In the genomic region with DNA sequence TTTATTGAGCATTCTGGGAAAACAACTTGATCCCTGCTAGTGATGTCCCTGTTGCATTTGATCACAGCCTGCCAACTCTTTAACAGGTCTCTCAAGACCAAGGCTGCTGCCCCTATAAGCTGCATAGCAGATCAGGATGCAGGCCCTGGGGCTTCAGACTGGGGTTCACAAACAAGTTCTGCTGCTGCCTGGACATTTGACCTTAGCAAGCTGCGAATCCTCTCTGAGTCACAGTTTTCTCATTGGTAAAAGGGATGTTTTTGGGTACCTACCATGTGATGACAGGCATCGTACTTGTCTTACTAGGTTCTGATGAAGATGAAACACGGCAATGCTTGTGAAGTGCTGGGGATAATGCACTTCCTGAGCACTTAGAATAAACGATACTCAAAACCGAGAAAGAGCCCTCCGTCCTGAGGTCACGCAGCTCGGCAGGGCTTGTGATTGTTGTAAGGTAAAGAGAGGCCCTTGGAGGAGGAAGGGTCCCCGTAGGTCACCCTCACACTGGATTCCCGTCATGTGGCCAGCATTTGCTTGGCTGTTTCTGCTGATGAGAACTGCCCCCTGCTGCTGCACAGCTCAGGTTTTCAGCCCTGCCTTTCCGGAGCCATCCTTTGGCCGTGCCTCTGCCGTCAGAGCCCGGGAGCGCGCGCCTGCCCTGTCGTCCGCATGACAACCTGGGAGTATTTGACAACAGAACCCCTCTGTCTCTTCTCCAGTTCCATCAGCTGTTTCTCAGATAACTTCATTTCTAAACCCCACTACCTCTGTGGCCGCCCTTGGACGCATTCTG, we compare ENCODE assay signal across 12 cellular contexts. TPM values are rescaled to one million over a fixed set of nuclear protein-coding genes. Genes with fewer than 3 reads are reported as not detected.
DNase-seq lines count a peak whose midpoint lies in the region; ATAC-seq, FAIRE-seq and TF ChIP-seq lines count a peak whose summit lies in the region.
"Had no signal": no experiment of that assay in that cellular context is flagged by ENCODE, and none has a peak within 500 bp of the region (broad histone marks: within the 10 kb centered on the region; RNA-seq: fewer than 3 reads in every experiment).

No MANE protein-coding gene starts in this region.

- CTCF ChIA-PET in AG04450 (lab: Charles Lee): interaction anchor here (1.5 to 1.9 kb wide), 3 partner anchors 19 to 159 kb away, joined by 4 to 7 read pairs (median 5); no protein-coding TSS in a partner anchor

- H3K9me3 ChIP-seq in AG04450 (ENCODE audit: control insufficient read depth, insufficient read depth, low read length): no peaks in the 10 kb centered on the region
- no peaks in the 10 kb centered on the region for H3K9me3 ChIP-seq in RWPE2 (ENCODE audit: severe bottlenecking)
- no peaks in the 10 kb centered on the region for H3K9me3 ChIP-seq in osteoblast (ENCODE audit: low read depth, low read length)
- no peaks in the 10 kb centered on the region for H3K9me3 ChIP-seq in MM.1S (replicated peaks; ENCODE audit: insufficient read depth, low read length)

- H4K20me1 ChIP-seq in osteoblast (ENCODE audit: insufficient read depth, low read length): peaks cover 17% of the 10 kb centered on the region
- no peaks in the 10 kb centered on the region for H4K20me1 ChIP-seq in MM.1S (ENCODE audit: insufficient read depth, low read length)

- H3K79me2 ChIP-seq in osteoblast (ENCODE audit: insufficient read depth, low read length) (no peaks in the 10 kb centered on the region), MM.1S (ENCODE audit: low read length) (no peaks in the 10 kb centered on the region)

- POLR2A ChIA-PET in AG04450 (lab: Yijun Ruan, JAX): interaction anchor here (0.6 kb wide), 1 partner anchor 95 kb away, joined by 6 read pairs; no protein-coding TSS in a partner anchor

- peaks cover 25% of the 10 kb centered on the region for H3K4me1 ChIP-seq in RWPE2 (ENCODE audit: insufficient read depth, poor library complexity, severe bottlenecking)
- H3K4me1 ChIP-seq in osteoblast (ENCODE audit: insufficient read depth, low read length): peaks cover 26% of the 10 kb centered on the region
- H3K4me1 ChIP-seq in MM.1S (ENCODE audit: low read length): no peaks in the 10 kb centered on the region

- H3K4me2 ChIP-seq in osteoblast (ENCODE audit: insufficient read depth, low read length) (no peak overlapping the region), MM.1S (ENCODE audit: low read depth, low read length) (no peak overlapping the region)
- H3K4me2 ChIP-seq: PC-9 had no signal

- H3K27ac ChIP-seq in AG04450 (ENCODE audit: low read depth, low read length) (peak overlapping the region; percentile 96), RWPE2 (ENCODE audit: poor library complexity, severe bottlenecking) (peak overlapping the region; percentile 53), osteoblast (ENCODE audit: low read depth, low read length) (peak overlapping the region; percentile 85), MM.1S (ENCODE audit: low read length) (no peak overlapping the region)
- H3K27ac ChIP-seq: PC-9 had no signal

- H3K9me2 ChIP-seq in MM.1S (replicated peaks; ENCODE audit: insufficient read depth, low read length): no peaks in the 10 kb centered on the region

- no peak for DNase-seq in AG04450 (ENCODE audit: low read depth, low spot score)
- no peak for DNase-seq in RWPE2 (ENCODE audit: low spot score)
- DNase-seq in fibroblast of mammary gland (ENCODE audit: low read depth): peak; percentile 49
- DNase-seq in osteoblast (ENCODE audit: insufficient read length, low spot score, missing footprints): no peak
- no peak for DNase-seq in activated naive CD4-positive, alpha-beta T cell (lab: John Stamatoyannopoulos, UW)
- no peak for DNase-seq in D721Med (ENCODE audit: insufficient read length, low spot score)
- no peak for DNase-seq in MM.1S
- DNase-seq: activated naive CD4-positive, alpha-beta T cell treated with anti-CD3 and anti-CD28 coated beads, Interleukin-2, amount 50 U/mL, for 16 hours; trophoblast cell had no signal

- ATAC-seq in RWPE2 (ENCODE audit: low read depth): no peak
- ATAC-seq in GM19463 (IDR thresholded peaks at IDR 0.05; ENCODE audit: unreplicated experiment): no peak

- H3K36me3 ChIP-seq in RWPE2 (ENCODE audit: low read depth) (no peaks in the 10 kb centered on the region), osteoblast (ENCODE audit: insufficient read depth, low read length) (no peaks in the 10 kb centered on the region), MM.1S (replicated peaks; ENCODE audit: insufficient read depth, low read length) (no peaks in the 10 kb centered on the region)

- TF ChIP-seq CTCF in AG04450 (IDR thresholded peaks at IDR 0.05; ENCODE audit: low read depth, low read length) (no peak), RWPE2 (IDR thresholded peaks at IDR 0.05; ENCODE audit: poor library complexity, severe bottlenecking) (no peak), fibroblast of mammary gland (conservative IDR thresholded peaks at IDR 0.05; ENCODE audit: control insufficient read depth, insufficient read depth, low read depth, low read length) (no peak), osteoblast (IDR thresholded peaks at IDR 0.05; ENCODE audit: extremely low read depth, low read depth, low read length) (no peak), D721Med (IDR thresholded peaks at IDR 0.05; ENCODE audit: insufficient read depth, missing control alignments) (no peak), MM.1S (IDR thresholded peaks at IDR 0.05; ENCODE audit: low read length) (no peak)

- H3F3A ChIP-seq in MM.1S (ENCODE audit: insufficient read depth, low read length): no peaks in the 10 kb centered on the region

- no peak overlapping the region for H2AFZ ChIP-seq in osteoblast (ENCODE audit: low read length)
- no peak overlapping the region for H2AFZ ChIP-seq in MM.1S (ENCODE audit: low read length)
- H2AFZ ChIP-seq: PC-9 had no signal

- H3K27me3 ChIP-seq in AG04450 (ENCODE audit: control insufficient read depth, insufficient read depth, low read length): no peaks in the 10 kb centered on the region
- no peaks in the 10 kb centered on the region for H3K27me3 ChIP-seq in RWPE2 (ENCODE audit: insufficient read depth, poor library complexity, severe bottlenecking)
- peaks cover 4% of the 10 kb centered on the region for H3K27me3 ChIP-seq in osteoblast (ENCODE audit: insufficient read depth, low read length)
- H3K27me3 ChIP-seq in MM.1S (replicated peaks; ENCODE audit: insufficient read depth, low read length): peaks cover 87% of the 10 kb centered on the region

- H3K9ac ChIP-seq in MM.1S (ENCODE audit: low read length): no peak overlapping the region

- no peak overlapping the region for H3K4me3 ChIP-seq in AG04450 (ENCODE audit: low read depth, low read length)
- no peak overlapping the region for H3K4me3 ChIP-seq in RWPE2 (ENCODE audit: severe bottlenecking)
- no peak overlapping the region for H3K4me3 ChIP-seq in fibroblast of mammary gland (ENCODE audit: control insufficient read depth, low read depth, low read length)
- H3K4me3 ChIP-seq in osteoblast (ENCODE audit: insufficient read depth, low read length): no peak overlapping the region
- no peak overlapping the region for H3K4me3 ChIP-seq in MM.1S (ENCODE audit: low read length)
- H3K4me3 ChIP-seq: PC-9 had no signal

- FAIRE-seq in D721Med (lab: Jason Lieb, UNC): no peak
- FAIRE-seq: GM18507 had no signal

RNA-seq across cellular contexts. Expression of gene TSPAN9, which starts 39.1 kb away (rescaled TPM):
- polyA plus RNA-seq in AG04450 (2011; rRNA removed): 68.0 and 72.7 TPM in 2 replicates
- 41.5 and 49.7 TPM in 2 replicates for polyA minus RNA-seq in AG04450 (2011; rRNA and poly(A)+ RNA removed)
- 12.1 and 13.0 TPM in 2 replicates for total RNA-seq in osteoblast
